ENCODE assay signal across 10 cellular contexts in the genomic region with DNA sequence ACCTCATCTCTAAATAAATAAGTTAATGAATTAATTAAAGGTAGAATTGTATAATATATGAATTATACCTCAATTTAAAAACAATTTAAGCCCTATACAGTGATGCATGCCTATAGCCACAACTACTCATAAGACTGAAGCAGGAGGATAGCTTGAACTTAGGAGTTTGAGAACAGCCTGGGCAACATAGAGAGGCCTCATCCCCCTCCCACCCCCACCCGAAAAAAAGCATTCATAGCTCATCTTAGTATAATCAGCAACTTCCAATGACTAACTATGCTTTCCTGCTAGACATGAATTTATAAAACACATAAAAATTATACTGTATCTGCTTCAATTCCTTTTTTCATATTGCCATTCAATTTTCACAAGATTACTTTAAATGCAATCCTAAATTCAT. TPM values are rescaled to one million over a fixed set of nuclear protein-coding genes. Genes with fewer than 3 reads are reported as not detected.
DNase-seq lines count a peak whose midpoint lies in the region; ATAC-seq, FAIRE-seq and TF ChIP-seq lines count a peak whose summit lies in the region.
"Had no signal": no experiment of that assay in that cellular context is flagged by ENCODE, and none has a peak within 500 bp of the region (broad histone marks: within the 10 kb centered on the region; RNA-seq: fewer than 3 reads in every experiment).

No MANE protein-coding gene starts in this region.

- WGBS in HepG2 (ENCODE audit: low lambda C conversion rate), result 0% methylated on average over 1 of the region's 1 CpG
- WGBS in right lobe of liver (ENCODE audit: insufficient coverage, low coverage, low lambda C conversion rate, missing lambda C conversion rate), result 6% methylated on average over 1 of the region's 1 CpG

- H3K27ac Mint-ChIP-seq in activated T-helper 1 cell treated with anti-CD3 and anti-CD28 coated beads, Interleukin-12 subunit alpha, Interleukin-12 subunit beta, Interleukin-2, Interleukin-4 antibody, amounts not matched to agents 30 ng/mL and 10 ng/mL and 1 ng/mL, durations not matched to agents 14 hours and 24 hours and 36 hours, result no peak overlapping the region

- H3K9ac ChIP-seq in HepG2 (ENCODE audit: insufficient read depth, low read depth, low read length) (peak overlapping the region; percentile 94; the same call in 1 of the 2 replicates), keratinocyte (ENCODE audit: control insufficient read depth, extremely low read depth, insufficient read depth, low read length) (peak overlapping the region; percentile 95)

- H3K27me3 Mint-ChIP-seq in activated T-helper 1 cell treated with anti-CD3 and anti-CD28 coated beads, Interleukin-12 subunit alpha, Interleukin-12 subunit beta, Interleukin-2, Interleukin-4 antibody, amounts not matched to agents 30 ng/mL and 10 ng/mL and 1 ng/mL, durations not matched to agents 14 hours and 24 hours and 36 hours (ENCODE audit: insufficient read depth), result no peaks in the 10 kb centered on the region

- no TSS peak for BruUV-seq in HepG2 (replicated peaks; lab: Mats Ljungman, UMichigan)

- H3K4me2 ChIP-seq in HepG2 (ENCODE audit: low read depth, low read length) (peak overlapping the region; percentile 86), keratinocyte (ENCODE audit: control insufficient read depth, extremely low read depth, insufficient read depth, low read depth, low read length) (peak overlapping the region; percentile 95)

- peaks cover 19% of the 10 kb centered on the region for H3K36me3 Mint-ChIP-seq in activated T-helper 1 cell treated with anti-CD3 and anti-CD28 coated beads, Interleukin-12 subunit alpha, Interleukin-12 subunit beta, Interleukin-2, Interleukin-4 antibody, amounts not matched to agents 30 ng/mL and 10 ng/mL and 1 ng/mL, durations not matched to agents 14 hours and 24 hours and 36 hours (ENCODE audit: low read depth)

- no peaks in the 10 kb centered on the region for H3K9me1 ChIP-seq in keratinocyte (ENCODE audit: control insufficient read depth, extremely low read depth, insufficient read depth, low read length)

- DNase-seq in HepG2 (ENCODE audit: low spot score), result no peak
- DNase-seq in right lobe of liver, result no peak
- DNase-seq in activated T-helper 1 cell treated with anti-CD3 and anti-CD28 coated beads, Interleukin-12 subunit alpha, Interleukin-12 subunit beta, Interleukin-2, Interleukin-4 antibody, amounts not matched to agents 30 ng/mL and 10 ng/mL and 1 ng/mL, durations not matched to agents 14 hours and 24 hours and 36 hours (ENCODE audit: low spot score), result no peak
- no peak for DNase-seq in keratinocyte (ENCODE audit: low read depth, low spot score)
- DNase-seq in GDM1 (lab: John Stamatoyannopoulos, UW), result no peak
- DNase-seq in KG1 (lab: John Stamatoyannopoulos, UW), result no peak
- DNase-seq in GM19240 (ENCODE audit: insufficient read length, low spot score), result no peak
- DNase-seq: NCI-H510A, occipital lobe had no signal

- no peaks in the 10 kb centered on the region; a peak in 1 of 5 replicates for H3K27me3 ChIP-seq in HepG2 (ENCODE audit: control insufficient read depth in 1 of 2, insufficient read depth in 2 of 2, low read length in 2 of 2)
- no peaks in the 10 kb centered on the region for H3K27me3 ChIP-seq in right lobe of liver
- H3K27me3 ChIP-seq in keratinocyte (ENCODE audit: control insufficient read depth, extremely low read depth, insufficient read depth, low read length), result no peaks in the 10 kb centered on the region

- TF ChIP-seq EP300 in HepG2 (IDR thresholded peaks at IDR 0.05; ENCODE audit: low read depth in 2 of 2, low read length in 2 of 2) (no peak), HepG2 (CRISPR knock-in tag; IDR thresholded peaks at IDR 0.05; ENCODE audit: borderline replicate concordance) (no peak)

- H2AFZ ChIP-seq in HepG2 (ENCODE audit: low read length) (no peak overlapping the region), keratinocyte (ENCODE audit: control insufficient read depth, low read length) (no peak overlapping the region)

- no peak for TF ChIP-seq RAD21 in HepG2 (CRISPR knock-in tag; IDR thresholded peaks at IDR 0.05)

- H3K9me3 ChIP-seq in HepG2 (ENCODE audit: low read length) (no peaks in the 10 kb centered on the region), right lobe of liver (no peaks in the 10 kb centered on the region), keratinocyte (ENCODE audit: control insufficient read depth, low read depth, low read length) (no peaks in the 10 kb centered on the region)

- CTCF ChIA-PET in HepG2 (lab: Yijun Ruan, JAX; ENCODE audit: low intra/inter-chr PET ratio, low total read pairs), result no interaction called here

- H3K36me3 ChIP-seq in HepG2 (replicated peaks in 1 of 2; ENCODE audit: control insufficient read depth in 1 of 2, insufficient read depth in 2 of 2, low read length in 2 of 2) (peaks cover 0 to 5% of the 10 kb centered on the region in 2 experiments; a peak in 1 of 5 replicates), right lobe of liver (no peaks in the 10 kb centered on the region), keratinocyte (ENCODE audit: control insufficient read depth in 2 of 2, extremely low read depth in 1 of 2, insufficient read depth in 2 of 2, low read length in 2 of 2) (no peaks in the 10 kb centered on the region)

- TF ChIP-seq CTCF in HepG2 (CRISPR knock-in tag; IDR thresholded peaks at IDR 0.05) (no peak), right lobe of liver (IDR thresholded peaks at IDR 0.05) (no peak), keratinocyte (optimal IDR thresholded peaks at IDR 0.05 in 1 of 3, IDR thresholded peaks at IDR 0.05 in 1 of 3, conservative IDR thresholded peaks at IDR 0.05 in 1 of 3; ENCODE audit: extremely low read depth in 1 of 3, insufficient read depth in 2 of 3, low read length in 3 of 3) (no peak)

- peaks cover 34% of the 10 kb centered on the region for H3K4me1 Mint-ChIP-seq in activated T-helper 1 cell treated with anti-CD3 and anti-CD28 coated beads, Interleukin-12 subunit alpha, Interleukin-12 subunit beta, Interleukin-2, Interleukin-4 antibody, amounts not matched to agents 30 ng/mL and 10 ng/mL and 1 ng/mL, durations not matched to agents 14 hours and 24 hours and 36 hours (ENCODE audit: low read depth)

- intact Hi-C loops in HepG2 (cut with micrococcal nuclease; ENCODE audit: unreplicated experiment) (no loop called here), right lobe of liver (cut with DNase I) (no loop called here)
- intact Hi-C loops in activated T-helper 1 cell treated with anti-CD3 and anti-CD28 coated beads, Interleukin-12 subunit alpha, Interleukin-12 subunit beta, Interleukin-2, Interleukin-4 antibody, amounts not matched to agents 30 ng/mL and 10 ng/mL and 1 ng/mL, durations not matched to agents 14 hours and 24 hours and 36 hours (cut with micrococcal nuclease), result loop anchor here (5.0 to 10.0 kb wide), 3 partner anchors 106 to 1521 kb away; partner anchors contain the start of gene FBXW7

- FAIRE-seq in HepG2 (lab: Jason Lieb, UNC) (no peak), keratinocyte (lab: Jason Lieb, UNC) (no peak)

- H3K9me3 Mint-ChIP-seq in activated T-helper 1 cell treated with anti-CD3 and anti-CD28 coated beads, Interleukin-12 subunit alpha, Interleukin-12 subunit beta, Interleukin-2, Interleukin-4 antibody, amounts not matched to agents 30 ng/mL and 10 ng/mL and 1 ng/mL, durations not matched to agents 14 hours and 24 hours and 36 hours, result no peaks in the 10 kb centered on the region

- H3K4me3 Mint-ChIP-seq in activated T-helper 1 cell treated with anti-CD3 and anti-CD28 coated beads, Interleukin-12 subunit alpha, Interleukin-12 subunit beta, Interleukin-2, Interleukin-4 antibody, amounts not matched to agents 30 ng/mL and 10 ng/mL and 1 ng/mL, durations not matched to agents 14 hours and 24 hours and 36 hours, result peak overlapping the region; percentile 100

- H3K4me3 ChIP-seq in HepG2 (replicated peaks in 1 of 3; ENCODE audit: insufficient read depth in 1 of 3, low read depth in 2 of 3, low read length in 3 of 3), result peak overlapping the region; percentile 81 to 99 (median 97); a peak in 5 of 6 replicates
- peak overlapping the region in 1 of 3 donors; percentile 99 for H3K4me3 ChIP-seq in right lobe of liver
- H3K4me3 ChIP-seq in keratinocyte (ENCODE audit: control insufficient read depth in 2 of 3, extremely low read depth in 1 of 3, insufficient read depth in 2 of 3, low read depth in 1 of 3, low read length in 3 of 3), result peak overlapping the region; percentile 93 to 99 (median 95)

- H3K4me1 ChIP-seq in HepG2 (ENCODE audit: insufficient read depth, low read length) (peaks cover 26% of the 10 kb centered on the region), right lobe of liver (peaks cover 0 to 15% (median 6%) of the 10 kb centered on the region in 4 donors), keratinocyte (ENCODE audit: control insufficient read depth, extremely low read depth, insufficient read depth, low read length) (peaks cover 7% of the 10 kb centered on the region)

- ATAC-seq in HepG2, result no peak
- ATAC-seq in right lobe of liver, result no peak
- no peak for ATAC-seq in GM19023 (IDR thresholded peaks at IDR 0.05; ENCODE audit: unreplicated experiment)

- POLR2A ChIA-PET in HepG2 (lab: Yijun Ruan, JAX), result interaction anchor here (1.0 to 1.2 kb wide), 2 partner anchors 85 to 86 kb away, joined by 3 read pairs; partner anchors contain the start of gene RPS3A

- TF ChIP-seq POLR2A in HepG2 (IDR thresholded peaks at IDR 0.05; ENCODE audit: insufficient read depth in 1 of 2, low read depth in 2 of 2, low read length in 2 of 2) (no peak), right lobe of liver (IDR thresholded peaks at IDR 0.05) (no peak)

- H3K79me2 ChIP-seq in HepG2 (ENCODE audit: insufficient read depth, low read length) (peaks cover 36% of the 10 kb centered on the region), keratinocyte (ENCODE audit: control insufficient read depth, insufficient read depth, low read length) (peaks cover 58% of the 10 kb centered on the region)

- in situ Hi-C loops in HepG2 (cut with HindIII; ENCODE audit: extremely low pct_ligation_motif_present, low pct_unique_long_range_greater_than_20kb), result no loop called here

- dilution Hi-C loops in keratinocyte (cut with MboI; ENCODE audit: extremely low pct_ligation_motif_present, low sequenced_read_pairs), result no loop called here

- H3K27ac ChIP-seq in HepG2 (ENCODE audit: extremely low read length, insufficient read depth, low read length) (no peak overlapping the region), right lobe of liver (no peak overlapping the region), keratinocyte (ENCODE audit: control insufficient read depth, insufficient read depth, low read length) (peak overlapping the region; percentile 91)

- H4K20me1 ChIP-seq in HepG2 (ENCODE audit: insufficient read depth, low read length), result peaks cover 12% of the 10 kb centered on the region
- no peaks in the 10 kb centered on the region for H4K20me1 ChIP-seq in keratinocyte (ENCODE audit: control insufficient read depth, extremely low read depth, insufficient read depth, low read length)

RNA-seq across cellular contexts. Expression of gene LRBA, which starts 1.6 kb away (rescaled TPM):
- total RNA-seq in HepG2 (2016; rRNA removed; fragmentation: Illumina TruSeq; extraction: Trizol), result 37.2 and 67.1 TPM in 2 replicates
- 13.5 and 14.5 TPM in 2 replicates for total RNA-seq in HepG2 (2016; cell fraction: cytosol; rRNA removed; fragmentation: Illumina TruSeq; extraction: Trizol; ENCODE audit: low read depth)
- total RNA-seq in HepG2 (2016; cell fraction: insoluble cytoplasmic fraction; rRNA removed; fragmentation: Illumina TruSeq; extraction: Trizol), result 36.8 and 61.9 TPM in 2 replicates
- total RNA-seq in HepG2 (2016; cell fraction: membrane; rRNA removed; fragmentation: Illumina TruSeq; extraction: Trizol), result 13.6 and 15.8 TPM in 2 replicates
- total RNA-seq in HepG2 (2016; cell fraction: nucleus; rRNA removed; fragmentation: Illumina TruSeq; extraction: Trizol), result 75.4 and 80.4 TPM in 2 replicates
- polyA plus RNA-seq in HepG2 (2011; rRNA removed), result 18.5 and 21.0 TPM in 2 replicates
- 20.5 and 24.1 TPM in 2 replicates for polyA plus RNA-seq in HepG2 (2011; cell fraction: cytosol; rRNA removed)
- 14.7 and 16.7 TPM in 2 replicates for polyA plus RNA-seq in HepG2 (2011; cell fraction: nucleus; rRNA removed)
- 22.3 and 23.6 TPM in 2 replicates for polyA plus RNA-seq in HepG2 (2012)
- polyA plus RNA-seq in HepG2 (2016; cell fraction: cytosol; fragmentation: Illumina TruSeq; extraction: Trizol; ENCODE audit: low read depth), result 0.95 and 1.0 TPM in 2 replicates
- 38.5 and 39.8 TPM in 2 replicates for polyA plus RNA-seq in HepG2 (2016; cell fraction: insoluble cytoplasmic fraction; fragmentation: Illumina TruSeq; extraction: Trizol; ENCODE audit: low read depth)
- polyA plus RNA-seq in HepG2 (2016; cell fraction: membrane; fragmentation: Illumina TruSeq; extraction: Trizol; ENCODE audit: low read depth), result 3.2 and 4.8 TPM in 2 replicates
- polyA plus RNA-seq in HepG2 (2016; cell fraction: nucleus; fragmentation: Illumina TruSeq; extraction: Trizol; ENCODE audit: insufficient read depth, low read depth), result 21.6 and 21.9 TPM in 2 replicates
- polyA minus RNA-seq in HepG2 (2011; rRNA and poly(A)+ RNA removed; ENCODE audit: low replicate concordance), result 85.2 TPM in 2 replicates
- polyA minus RNA-seq in HepG2 (2011; cell fraction: cytosol; rRNA and poly(A)+ RNA removed), result 45.2 and 56.0 TPM in 2 replicates
- polyA minus RNA-seq in HepG2 (2011; cell fraction: nucleus; rRNA and poly(A)+ RNA removed), result 224 and 240 TPM in 2 replicates
- total RNA-seq in right lobe of liver, result 10 to 100 TPM; 18.9 to 48.1 (median 24.5) TPM
- 54.2 and 60.7 TPM in 2 replicates for total RNA-seq in activated T-helper 1 cell treated with anti-CD3 and anti-CD28 coated beads, Interleukin-12 subunit alpha, Interleukin-12 subunit beta, Interleukin-2, Interleukin-4 antibody, amounts not matched to agents 30 ng/mL and 10 ng/mL and 1 ng/mL, durations not matched to agents 14 hours and 24 hours and 36 hours
- polyA plus RNA-seq in keratinocyte, result 35.6 to 39.8 TPM (median 37.9 TPM) in 3 replicates
- polyA plus RNA-seq in keratinocyte (2011; ENCODE audit: low read depth), result 19.3 TPM
- 17.7 and 23.2 TPM in 2 replicates for polyA plus RNA-seq in keratinocyte (2011; cell fraction: cytosol; rRNA removed)
- polyA plus RNA-seq in keratinocyte (2011; cell fraction: nucleus; rRNA removed), result 77.8 and 84.2 TPM in 2 replicates
- 24.8 and 37.1 TPM in 2 replicates for polyA plus RNA-seq in keratinocyte (2012; ENCODE audit: low replicate concordance)
- polyA minus RNA-seq in keratinocyte, result 68.6 to 233 TPM (median 167 TPM) in 3 replicates
- polyA minus RNA-seq in keratinocyte (2011; cell fraction: cytosol; rRNA and poly(A)+ RNA removed), result 38.6 TPM
- polyA minus RNA-seq in keratinocyte (2011; cell fraction: nucleus; rRNA and poly(A)+ RNA removed), result 174 and 310 TPM in 2 replicates
